ENCODE assay signal across 8 cellular contexts in the genomic region with DNA sequence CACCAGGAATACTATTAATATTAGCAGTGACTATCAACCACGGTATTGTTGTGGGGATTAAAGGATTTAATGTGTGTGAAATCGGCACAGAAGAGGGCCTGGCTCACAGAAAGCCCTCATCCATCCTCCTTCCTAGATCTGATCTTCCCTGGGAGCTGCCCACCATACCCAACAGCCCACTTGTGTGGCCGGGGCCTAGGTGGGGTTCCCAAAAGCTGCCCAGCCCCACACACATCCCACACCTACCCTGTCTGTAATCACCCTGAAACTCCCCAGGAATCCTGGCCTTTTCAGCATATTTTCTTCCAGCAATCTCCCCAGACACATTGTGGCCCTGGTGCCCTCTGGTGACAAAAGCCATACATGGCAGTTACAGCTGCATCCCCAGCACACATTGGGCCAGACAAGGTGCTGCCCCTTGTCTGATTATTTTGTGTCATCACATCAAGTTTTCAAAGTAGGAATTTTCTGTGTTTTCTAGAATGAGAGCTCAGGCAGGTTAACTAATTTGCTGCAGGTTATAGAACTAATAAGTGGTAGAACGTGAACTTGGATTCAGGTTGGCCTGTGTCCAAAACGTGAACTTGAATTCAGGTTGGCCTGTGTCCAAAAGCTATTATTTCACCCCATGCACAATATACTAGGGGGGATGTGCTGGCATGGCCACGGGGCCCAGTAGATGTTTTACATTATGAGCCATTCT. TPM values are rescaled to one million over a fixed set of nuclear protein-coding genes. Genes with fewer than 3 reads are reported as not detected.
DNase-seq lines count a peak whose midpoint lies in the region; ATAC-seq, FAIRE-seq and TF ChIP-seq lines count a peak whose summit lies in the region.

No MANE protein-coding gene starts in this region.

- CTCF ChIA-PET in AG04449 (lab: Yijun Ruan, JAX): interaction anchor here (0.6 to 12.3 kb wide), 36 partner anchors 9 to 566 kb away, joined by 3 to 195 read pairs (median 4); no protein-coding TSS in a partner anchor

- peaks cover 0 to 10% of the 10 kb centered on the region in 2 donors for H3K27me3 ChIP-seq in left lung

- H3K4me1 ChIP-seq in left lung: peaks cover 5 to 19% of the 10 kb centered on the region in 2 donors

- POLR2A ChIA-PET in AG04449 (lab: Yijun Ruan, JAX): interaction anchor here (0.6 kb wide), 1 partner anchor 386 kb away, joined by 3 read pairs; no protein-coding TSS in a partner anchor

- FAIRE-seq in GM19239 (lab: Jason Lieb, UNC): peak; percentile 88

- intact Hi-C loops in left lung (cut with DNase I): no loop called here

- H3K4me3 ChIP-seq in AG04449 (ENCODE audit: low read depth, low read length) (no peak overlapping the region), choroid plexus epithelial cell (ENCODE audit: low read depth, low read length) (no peak overlapping the region), left lung (no peak overlapping the region)

- DNase-seq in AG04449 (ENCODE audit: low read depth, low spot score): no peak
- DNase-seq in GM19239 (ENCODE audit: insufficient read length, low spot score): no peak
- peak; percentile 60 for DNase-seq in NCI-H226
- peak; percentile 44 for DNase-seq in activated CD4-positive, alpha-beta T cell treated with anti-CD3 and anti-CD28 coated beads for 1 hour
- peak; percentile 72 for DNase-seq in choroid plexus epithelial cell (ENCODE audit: low read depth)
- DNase-seq in left lung: peak in 1 of 2 donors; percentile 69
- DNase-seq in stimulated activated CD4-positive, alpha-beta T cell treated with anti-CD3 and anti-CD28 coated beads, Interleukin-4, amount 100 ng/mL, for 48 hours (ENCODE audit: low read depth in 2 of 2): peak; percentile 50 to 60

- no peaks in the 10 kb centered on the region for H3K9me3 ChIP-seq in left lung

- peak; percentile 88 for ATAC-seq in left lung
- no peak for ATAC-seq in HG02623 (IDR thresholded peaks at IDR 0.05; ENCODE audit: unreplicated experiment)

- H3K27ac ChIP-seq in left lung: no peak overlapping the region

- no peaks in the 10 kb centered on the region for H3K36me3 ChIP-seq in left lung

- TF ChIP-seq CTCF in AG04449 (IDR thresholded peaks at IDR 0.05; ENCODE audit: insufficient read depth, low read length, missing control alignments): peak; percentile 78
- peak; percentile 76 for TF ChIP-seq CTCF in choroid plexus epithelial cell (conservative IDR thresholded peaks at IDR 0.05; ENCODE audit: low read depth, low read length)
- TF ChIP-seq CTCF in left lung (IDR thresholded peaks at IDR 0.05): peak; percentile 66 to 87

RNA-seq across cellular contexts. Expression of a gene that starts 5.3 kb away (rescaled TPM):
- 10 to 100 TPM; 12.4 to 28.5 TPM for total RNA-seq in left lung

RNA-seq across cellular contexts. Expression of a gene that starts 45.2 kb away (rescaled TPM):
- total RNA-seq in left lung: 10 to 100 TPM in 1 of 2 donors, 1 to 10 TPM in 1; 9.9 to 13.7 TPM

RNA-seq across cellular contexts. Expression of a gene that starts 57.5 kb away (rescaled TPM):
- 10 to 100 TPM; 39.1 to 50.1 TPM for total RNA-seq in left lung

Comparison
In these comparisons a context has a peak if more than half of its experiments do, and no peak if none do; other contexts are left out.
1. DNase-seq: peak in NCI-H226 (single experiment), activated CD4-positive, alpha-beta T cell treated with anti-CD3 and anti-CD28 coated beads for 1 hour (single experiment), choroid plexus epithelial cell (single experiment) and stimulated activated CD4-positive, alpha-beta T cell treated with anti-CD3 and anti-CD28 coated beads, Interleukin-4, amount 100 ng/mL, for 48 hours (2 of 2); none in AG04449 (single experiment) and GM19239 (single experiment).
2. Peak in every context shown above with its lines, with median percentiles within 50 percentile points of each other: CTCF ChIP-seq.